ENCODE assay signal across 1 cellular context in genomic region chr16:3023669-3024478, GRCh38.
TF ChIP-seq lines count a peak whose summit lies in the region.

HCFC1R1 (minus strand) TSS chr16:3023942; CDS start chr16:3023941, 1 bp downstream.
THOC6 (plus strand) TSS chr16:3024035; CDS start chr16:3024327, 292 bp downstream.

TF ChIP-seq in HepG2, 621 proteins besides CTCF, POLR2A, EP300 and RAD21 (continued from another document and continues in another):
- TF ChIP-seq, protein P1, sequence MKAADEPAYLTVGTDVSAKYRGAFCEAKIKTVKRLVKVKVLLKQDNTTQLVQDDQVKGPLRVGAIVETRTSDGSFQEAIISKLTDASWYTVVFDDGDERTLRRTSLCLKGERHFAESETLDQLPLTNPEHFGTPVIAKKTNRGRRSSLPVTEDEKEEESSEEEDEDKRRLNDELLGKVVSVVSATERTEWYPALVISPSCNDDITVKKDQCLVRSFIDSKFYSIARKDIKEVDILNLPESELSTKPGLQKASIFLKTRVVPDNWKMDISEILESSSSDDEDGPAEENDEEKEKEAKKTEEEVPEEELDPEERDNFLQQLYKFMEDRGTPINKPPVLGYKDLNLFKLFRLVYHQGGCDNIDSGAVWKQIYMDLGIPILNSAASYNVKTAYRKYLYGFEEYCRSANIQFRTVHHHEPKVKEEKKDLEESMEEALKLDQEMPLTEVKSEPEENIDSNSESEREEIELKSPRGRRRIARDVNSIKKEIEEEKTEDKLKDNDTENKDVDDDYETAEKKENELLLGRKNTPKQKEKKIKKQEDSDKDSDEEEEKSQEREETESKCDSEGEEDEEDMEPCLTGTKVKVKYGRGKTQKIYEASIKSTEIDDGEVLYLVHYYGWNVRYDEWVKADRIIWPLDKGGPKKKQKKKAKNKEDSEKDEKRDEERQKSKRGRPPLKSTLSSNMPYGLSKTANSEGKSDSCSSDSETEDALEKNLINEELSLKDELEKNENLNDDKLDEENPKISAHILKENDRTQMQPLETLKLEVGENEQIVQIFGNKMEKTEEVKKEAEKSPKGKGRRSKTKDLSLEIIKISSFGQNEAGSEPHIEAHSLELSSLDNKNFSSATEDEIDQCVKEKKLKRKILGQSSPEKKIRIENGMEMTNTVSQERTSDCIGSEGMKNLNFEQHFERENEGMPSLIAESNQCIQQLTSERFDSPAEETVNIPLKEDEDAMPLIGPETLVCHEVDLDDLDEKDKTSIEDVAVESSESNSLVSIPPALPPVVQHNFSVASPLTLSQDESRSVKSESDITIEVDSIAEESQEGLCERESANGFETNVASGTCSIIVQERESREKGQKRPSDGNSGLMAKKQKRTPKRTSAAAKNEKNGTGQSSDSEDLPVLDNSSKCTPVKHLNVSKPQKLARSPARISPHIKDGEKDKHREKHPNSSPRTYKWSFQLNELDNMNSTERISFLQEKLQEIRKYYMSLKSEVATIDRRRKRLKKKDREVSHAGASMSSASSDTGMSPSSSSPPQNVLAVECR (CRISPR knock-in tag; IDR thresholded peaks at IDR 0.05; ENCODE audit: borderline replicate concordance) = peak; percentile 83; the same call in 1 of the 2 replicates
- TF ChIP-seq TIGD3 (CRISPR knock-in tag; IDR thresholded peaks at IDR 0.05; ENCODE audit: borderline replicate concordance) (peak; percentile 68), ATF5 (CRISPR knock-in tag; IDR thresholded peaks at IDR 0.05; ENCODE audit: low read depth) (no peak), TARDBP (CRISPR knock-in tag; IDR thresholded peaks at IDR 0.05) (peak; percentile 97), ZNF547 (CRISPR knock-in tag; IDR thresholded peaks at IDR 0.05) (peak; percentile 85), ZNF619 (CRISPR knock-in tag; IDR thresholded peaks at IDR 0.05) (0 out of 2 replicates have a peak, but pooled peaks have one; percentile 79), CBFB (CRISPR knock-in tag; IDR thresholded peaks at IDR 0.05) (peak; percentile 69), ZNF484 (CRISPR knock-in tag; IDR thresholded peaks at IDR 0.05; ENCODE audit: borderline replicate concordance, low read depth) (no peak), NAIF1 (CRISPR knock-in tag; IDR thresholded peaks at IDR 0.05; ENCODE audit: borderline replicate concordance) (peak; percentile 68; the same call in 1 of the 2 replicates), ZNF510 (CRISPR knock-in tag; IDR thresholded peaks at IDR 0.05; ENCODE audit: low read depth) (0 out of 2 replicates have a peak, but pooled peaks have one; percentile 53), SPEN (CRISPR knock-in tag; IDR thresholded peaks at IDR 0.05; ENCODE audit: low read depth) (peak; percentile 81), SRF (IDR thresholded peaks at IDR 0.05; ENCODE audit: low read depth, low read length) (no peak), HHEX (CRISPR knock-in tag; IDR thresholded peaks at IDR 0.05) (no peak), SKI (IDR thresholded peaks at IDR 0.05; ENCODE audit: partially characterized antibody) (peak; percentile 45), DMTF1 (CRISPR knock-in tag; IDR thresholded peaks at IDR 0.05) (0 out of 2 replicates have a peak, but pooled peaks have one; percentile 26), ETV6 (CRISPR knock-in tag; conservative IDR thresholded peaks at IDR 0.05) (0 out of 2 replicates have a peak, but pooled peaks have one; percentile 46), FOXJ3 (CRISPR knock-in tag; IDR thresholded peaks at IDR 0.05; ENCODE audit: borderline replicate concordance) (no peak), GATAD2A (CRISPR knock-in tag; IDR thresholded peaks at IDR 0.05) (no peak; the same call in 1 of the 2 replicates), ZSCAN22 (CRISPR knock-in tag; IDR thresholded peaks at IDR 0.05) (no peak), CREM (IDR thresholded peaks at IDR 0.05) (peak; percentile 98), CREM (CRISPR knock-in tag; IDR thresholded peaks at IDR 0.05) (no peak; the same call in 1 of the 2 replicates), ZNF83 (CRISPR knock-in tag; IDR thresholded peaks at IDR 0.05; ENCODE audit: borderline replicate concordance) (0 out of 2 replicates have a peak, but pooled peaks have one; percentile 51), DNMT3B (CRISPR knock-in tag; conservative IDR thresholded peaks at IDR 0.05) (no peak), ZNF891 (CRISPR knock-in tag; IDR thresholded peaks at IDR 0.05) (peak; percentile 85), ZZZ3 (CRISPR knock-in tag; IDR thresholded peaks at IDR 0.05; ENCODE audit: borderline replicate concordance) (0 out of 2 replicates have a peak, but pooled peaks have one; percentile 53), GTF3A (CRISPR knock-in tag; conservative IDR thresholded peaks at IDR 0.05) (peak; percentile 91; the same call in 1 of the 2 replicates), SOX13 (IDR thresholded peaks at IDR 0.05) (no peak), SOX13 (CRISPR knock-in tag; conservative IDR thresholded peaks at IDR 0.05 in 1 of 2, IDR thresholded peaks at IDR 0.05 in 1 of 2) (peak in 1 of 2 experiments; percentile 42; a peak in 3 of 4 replicates), SCMH1 (CRISPR knock-in tag; IDR thresholded peaks at IDR 0.05; ENCODE audit: borderline replicate concordance) (no peak), ASH2L (IDR thresholded peaks at IDR 0.05; ENCODE audit: insufficient read length, low read depth, low read length) (peak; percentile 54), ZNF672 (CRISPR knock-in tag; IDR thresholded peaks at IDR 0.05) (no peak), HNRNPUL1 (IDR thresholded peaks at IDR 0.05; ENCODE audit: low read depth, low read length) (peak; percentile 69; the same call in 1 of the 2 replicates), JARID2 (CRISPR knock-in tag; IDR thresholded peaks at IDR 0.05; ENCODE audit: insufficient replicate concordance) (no peak), AKAP8 (CRISPR knock-in tag; IDR thresholded peaks at IDR 0.05) (peak; percentile 87), ZBTB10 (CRISPR knock-in tag; IDR thresholded peaks at IDR 0.05; ENCODE audit: borderline replicate concordance) (peak; percentile 58; the same call in 1 of the 2 replicates), PITX1 (CRISPR knock-in tag; IDR thresholded peaks at IDR 0.05) (peak; percentile 68), RBM22 (optimal IDR thresholded peaks at IDR 0.05; ENCODE audit: low read length) (peak; percentile 80), MTA1 (CRISPR knock-in tag; IDR thresholded peaks at IDR 0.05; ENCODE audit: borderline replicate concordance) (no peak), SMARCE1 (IDR thresholded peaks at IDR 0.05; ENCODE audit: borderline replicate concordance) (no peak), PTBP1 (IDR thresholded peaks at IDR 0.05; ENCODE audit: low read depth, low read length, poor library complexity, severe bottlenecking) (peak; percentile 90), RXRA (CRISPR knock-in tag; IDR thresholded peaks at IDR 0.05) (peak; percentile 76; the same call in 1 of the 2 replicates), ZNF549 (CRISPR knock-in tag; IDR thresholded peaks at IDR 0.05) (no peak), ELF4 (CRISPR knock-in tag; IDR thresholded peaks at IDR 0.05; ENCODE audit: borderline replicate concordance) (no peak; the same call in 1 of the 2 replicates), KDM4B (CRISPR knock-in tag; IDR thresholded peaks at IDR 0.05) (peak; percentile 87; the same call in 1 of the 2 replicates), ZBTB38 (CRISPR knock-in tag; IDR thresholded peaks at IDR 0.05) (peak; percentile 51)
- TF ChIP-seq, protein P2, sequence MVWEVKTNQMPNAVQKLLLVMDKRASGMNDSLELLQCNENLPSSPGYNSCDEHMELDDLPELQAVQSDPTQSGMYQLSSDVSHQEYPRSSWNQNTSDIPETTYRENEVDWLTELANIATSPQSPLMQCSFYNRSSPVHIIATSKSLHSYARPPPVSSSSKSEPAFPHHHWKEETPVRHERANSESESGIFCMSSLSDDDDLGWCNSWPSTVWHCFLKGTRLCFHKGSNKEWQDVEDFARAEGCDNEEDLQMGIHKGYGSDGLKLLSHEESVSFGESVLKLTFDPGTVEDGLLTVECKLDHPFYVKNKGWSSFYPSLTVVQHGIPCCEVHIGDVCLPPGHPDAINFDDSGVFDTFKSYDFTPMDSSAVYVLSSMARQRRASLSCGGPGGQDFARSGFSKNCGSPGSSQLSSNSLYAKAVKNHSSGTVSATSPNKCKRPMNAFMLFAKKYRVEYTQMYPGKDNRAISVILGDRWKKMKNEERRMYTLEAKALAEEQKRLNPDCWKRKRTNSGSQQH (CRISPR knock-in tag; IDR thresholded peaks at IDR 0.05; ENCODE audit: low read depth) = no peak
- TF ChIP-seq, protein P3, sequence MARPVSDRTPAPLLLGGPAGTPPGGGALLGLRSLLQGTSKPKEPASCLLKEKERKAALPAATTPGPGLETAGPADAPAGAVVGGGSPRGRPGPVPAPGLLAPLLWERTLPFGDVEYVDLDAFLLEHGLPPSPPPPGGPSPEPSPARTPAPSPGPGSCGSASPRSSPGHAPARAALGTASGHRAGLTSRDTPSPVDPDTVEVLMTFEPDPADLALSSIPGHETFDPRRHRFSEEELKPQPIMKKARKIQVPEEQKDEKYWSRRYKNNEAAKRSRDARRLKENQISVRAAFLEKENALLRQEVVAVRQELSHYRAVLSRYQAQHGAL (CRISPR knock-in tag; IDR thresholded peaks at IDR 0.05; ENCODE audit: not compliant biosample characterization) = no peak
- TF ChIP-seq, protein P4, sequence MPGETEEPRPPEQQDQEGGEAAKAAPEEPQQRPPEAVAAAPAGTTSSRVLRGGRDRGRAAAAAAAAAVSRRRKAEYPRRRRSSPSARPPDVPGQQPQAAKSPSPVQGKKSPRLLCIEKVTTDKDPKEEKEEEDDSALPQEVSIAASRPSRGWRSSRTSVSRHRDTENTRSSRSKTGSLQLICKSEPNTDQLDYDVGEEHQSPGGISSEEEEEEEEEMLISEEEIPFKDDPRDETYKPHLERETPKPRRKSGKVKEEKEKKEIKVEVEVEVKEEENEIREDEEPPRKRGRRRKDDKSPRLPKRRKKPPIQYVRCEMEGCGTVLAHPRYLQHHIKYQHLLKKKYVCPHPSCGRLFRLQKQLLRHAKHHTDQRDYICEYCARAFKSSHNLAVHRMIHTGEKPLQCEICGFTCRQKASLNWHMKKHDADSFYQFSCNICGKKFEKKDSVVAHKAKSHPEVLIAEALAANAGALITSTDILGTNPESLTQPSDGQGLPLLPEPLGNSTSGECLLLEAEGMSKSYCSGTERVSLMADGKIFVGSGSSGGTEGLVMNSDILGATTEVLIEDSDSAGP (CRISPR knock-in tag; IDR thresholded peaks at IDR 0.05; ENCODE audit: borderline replicate concordance) = peak; percentile 94
- TF ChIP-seq, protein P5, sequence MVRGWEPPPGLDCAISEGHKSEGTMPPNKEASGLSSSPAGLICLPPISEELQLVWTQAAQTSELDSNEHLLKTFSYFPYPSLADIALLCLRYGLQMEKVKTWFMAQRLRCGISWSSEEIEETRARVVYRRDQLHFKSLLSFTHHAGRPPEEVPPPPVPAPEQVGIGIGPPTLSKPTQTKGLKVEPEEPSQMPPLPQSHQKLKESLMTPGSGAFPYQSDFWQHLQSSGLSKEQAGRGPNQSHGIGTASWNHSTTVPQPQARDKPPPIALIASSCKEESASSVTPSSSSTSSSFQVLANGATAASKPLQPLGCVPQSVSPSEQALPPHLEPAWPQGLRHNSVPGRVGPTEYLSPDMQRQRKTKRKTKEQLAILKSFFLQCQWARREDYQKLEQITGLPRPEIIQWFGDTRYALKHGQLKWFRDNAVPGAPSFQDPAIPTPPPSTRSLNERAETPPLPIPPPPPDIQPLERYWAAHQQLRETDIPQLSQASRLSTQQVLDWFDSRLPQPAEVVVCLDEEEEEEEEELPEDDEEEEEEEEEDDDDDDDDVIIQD (CRISPR knock-in tag; IDR thresholded peaks at IDR 0.05; ENCODE audit: low read depth) = no peak
